8 cellular contexts compared by ENCODE assay signal in the genomic region with DNA sequence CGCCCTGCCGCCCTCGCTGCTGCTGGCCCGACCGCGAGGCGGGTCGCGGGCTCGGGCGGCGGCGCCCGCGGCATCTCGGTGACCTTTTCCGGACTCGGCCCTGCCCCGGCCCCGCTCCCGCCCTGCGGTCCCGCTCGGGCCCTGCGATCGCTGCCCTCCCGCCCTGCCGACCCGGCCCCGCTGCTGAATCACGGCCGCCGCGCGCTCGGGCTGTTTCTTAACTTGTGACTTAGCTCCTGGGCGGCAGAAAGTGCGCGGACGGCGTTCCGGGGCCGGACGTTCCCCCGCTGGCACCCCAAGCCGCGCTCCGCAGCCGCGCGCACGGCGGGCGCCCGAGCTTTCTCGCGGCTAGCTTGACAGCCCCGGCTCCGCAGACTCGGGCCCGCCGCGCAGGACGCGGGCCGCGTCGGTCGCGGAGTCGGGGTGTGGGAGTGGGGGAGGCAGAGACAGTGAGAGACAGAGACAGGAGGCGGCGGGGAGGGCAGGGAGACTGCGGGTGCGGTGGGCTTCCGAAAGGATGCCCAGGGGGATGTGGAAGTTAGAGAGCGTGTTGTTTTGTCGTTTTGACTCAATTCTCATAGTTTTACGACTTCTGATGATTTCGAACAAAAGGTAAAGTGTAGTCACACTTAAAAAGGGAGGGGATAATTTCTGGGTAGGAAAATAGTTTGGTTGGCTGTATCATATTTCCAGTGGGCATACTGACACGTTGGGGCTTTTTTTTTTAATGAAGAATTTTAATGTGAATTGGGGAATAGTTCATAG. TPM values are rescaled to one million over a fixed set of nuclear protein-coding genes. Genes with fewer than 3 reads are reported as not detected.
DNase-seq lines count a peak whose midpoint lies in the region; ATAC-seq lines count a peak whose summit lies in the region.

No MANE protein-coding gene starts in this region.

- H3K4ac ChIP-seq in trophoblast cell (ENCODE audit: low read depth, low read length) = peak overlapping the region; percentile 60

- peaks cover 56% of the 10 kb centered on the region for H3K36me3 Mint-ChIP-seq in activated T-helper 17 cell treated with anti-CD3 and anti-CD28 coated beads, Interleukin-2, amount 50 U/mL, for 72 hours (ENCODE audit: low read depth)

- H2AK5ac ChIP-seq in trophoblast cell (ENCODE audit: low read length) = no peak overlapping the region

- H3K27ac ChIP-seq in trophoblast cell (ENCODE audit: low read depth, low read length) = peak overlapping the region; percentile 93

- H2BK5ac ChIP-seq in trophoblast cell (ENCODE audit: low read depth, low read length, poor library complexity) = peak overlapping the region; percentile 28

- H3K9me3 Mint-ChIP-seq in activated T-helper 17 cell treated with anti-CD3 and anti-CD28 coated beads, Interleukin-2, amount 50 U/mL, for 72 hours = no peaks in the 10 kb centered on the region

- H3K27ac Mint-ChIP-seq in activated T-helper 17 cell treated with anti-CD3 and anti-CD28 coated beads, Interleukin-2, amount 50 U/mL, for 72 hours = peak overlapping the region; percentile 88

- H3K14ac ChIP-seq in trophoblast cell (ENCODE audit: low read length) = peak overlapping the region; percentile 88

- H3K23ac ChIP-seq in trophoblast cell (ENCODE audit: low read length) = no peak overlapping the region

- H3K18ac ChIP-seq in trophoblast cell (ENCODE audit: low read length) = peak overlapping the region; percentile 76

- no peak overlapping the region for H2BK12ac ChIP-seq in trophoblast cell (ENCODE audit: low read length)

- DNase-seq in NCI-H510A treated with DMSO at 0.1 percent for 48 hours (lab: John Stamatoyannopoulos, UW) = peak; percentile 78
- peak in 33 of 42 donors; percentile 17 to 79 (median 45) for DNase-seq in head of caudate nucleus
- DNase-seq in trophoblast cell = peak; percentile 44 to 68
- DNase-seq in NCI-H1930 (lab: John Stamatoyannopoulos, UW) = no peak
- no peak for DNase-seq in SHP77 treated with DMSO at 0.1 percent for 48 hours (lab: John Stamatoyannopoulos, UW)

- ATAC-seq in GM18519 (IDR thresholded peaks at IDR 0.05; ENCODE audit: low FRiP score, unreplicated experiment) = peak; percentile 8
- peak; percentile 20 for ATAC-seq in HG02759 (IDR thresholded peaks at IDR 0.05; ENCODE audit: unreplicated experiment)
- peak; percentile 66 for ATAC-seq in activated T-helper 17 cell treated with anti-CD3 and anti-CD28 coated beads, Interleukin-2, amount 50 U/mL, for 72 hours (replicated peaks)

- H3K4me3 ChIP-seq in trophoblast cell (ENCODE audit: low read depth, low read length) = peak overlapping the region; percentile 99

- no peaks in the 10 kb centered on the region for H3K27me3 ChIP-seq in trophoblast cell (ENCODE audit: insufficient read depth, low read length)

- peaks cover 3 to 5% of the 10 kb centered on the region in 2 experiments for H3K36me3 ChIP-seq in trophoblast cell (ENCODE audit: control insufficient read depth in 1 of 2, insufficient read depth in 2 of 2, low read length in 2 of 2)

- peak overlapping the region; percentile 71 for H2BK120ac ChIP-seq in trophoblast cell (ENCODE audit: insufficient read depth, low read length, poor library complexity)

- no CpG with 5 or more reads among the region's 81 CpGs for WGBS in trophoblast cell (ENCODE audit: extremely low coverage, insufficient coverage, insufficient read length)

- peaks cover 35% of the 10 kb centered on the region for H3K4me1 Mint-ChIP-seq in activated T-helper 17 cell treated with anti-CD3 and anti-CD28 coated beads, Interleukin-2, amount 50 U/mL, for 72 hours

- no peaks in the 10 kb centered on the region for H3K9me3 ChIP-seq in trophoblast cell (ENCODE audit: insufficient read depth, low read depth, low read length)

- H4K12ac ChIP-seq in trophoblast cell (ENCODE audit: low read depth, low read length) = peak overlapping the region; percentile 82

- H3K27me3 Mint-ChIP-seq in activated T-helper 17 cell treated with anti-CD3 and anti-CD28 coated beads, Interleukin-2, amount 50 U/mL, for 72 hours = no peaks in the 10 kb centered on the region

- H3K4me3 Mint-ChIP-seq in activated T-helper 17 cell treated with anti-CD3 and anti-CD28 coated beads, Interleukin-2, amount 50 U/mL, for 72 hours = peak overlapping the region; percentile 92

- peak overlapping the region; percentile 81 for H4K8ac ChIP-seq in trophoblast cell (ENCODE audit: low read depth, low read length)

- H3K4me2 ChIP-seq in trophoblast cell (ENCODE audit: low read length) = peak overlapping the region; percentile 78

- intact Hi-C loops in head of caudate nucleus (cut with DNase I) = loop anchor here (5.0 kb wide), 1 partner anchor 47 kb away; the partner anchor contains the start of gene PRDM2

- H3K79me2 ChIP-seq in trophoblast cell (ENCODE audit: control insufficient read depth, insufficient read depth, low read length, poor library complexity) = peaks cover 20% of the 10 kb centered on the region

- H4K91ac ChIP-seq in trophoblast cell (ENCODE audit: low read depth, low read length) = peak overlapping the region; percentile 88

- peak overlapping the region; percentile 99 for H3K9ac ChIP-seq in trophoblast cell (ENCODE audit: low read length)

- peaks cover 10% of the 10 kb centered on the region for H3K79me1 ChIP-seq in trophoblast cell (ENCODE audit: low read length)

- H2AFZ ChIP-seq in trophoblast cell (ENCODE audit: insufficient read depth, low read length, poor library complexity) = peak overlapping the region; percentile 60

- H3K4me1 ChIP-seq in trophoblast cell (ENCODE audit: control insufficient read depth in 1 of 2, insufficient read depth in 2 of 2, low read length in 2 of 2) = peaks cover 2 to 5% of the 10 kb centered on the region in 2 experiments

RNA-seq across cellular contexts. Expression of gene PRDM2, which starts 49.7 kb away (rescaled TPM):
- total RNA-seq in activated T-helper 17 cell treated with anti-CD3 and anti-CD28 coated beads, Interleukin-2, amount 50 U/mL, for 72 hours = 10 to 100 TPM; 57.1 to 66.1 TPM
- 23.8 TPM in 2 replicates for polyA plus RNA-seq in trophoblast cell (2013)

Comparison
In these comparisons a context has a peak if more than half of its experiments do, and no peak if none do; other contexts are left out.
1. ATAC-seq: peak in every context shown above with its lines; median percentile 66 in activated T-helper 17 cell treated with anti-CD3 and anti-CD28 coated beads, Interleukin-2, amount 50 U/mL, for 72 hours; 20 in HG02759; 8 in GM18519.
2. DNase-seq: peak in NCI-H510A treated with DMSO at 0.1 percent for 48 hours (single experiment), head of caudate nucleus (33 of 42) and trophoblast cell (2 of 2); none in NCI-H1930 (0 of 2) and SHP77 treated with DMSO at 0.1 percent for 48 hours (single experiment).